28 cellular contexts compared by ENCODE assay signal in the genomic region with DNA sequence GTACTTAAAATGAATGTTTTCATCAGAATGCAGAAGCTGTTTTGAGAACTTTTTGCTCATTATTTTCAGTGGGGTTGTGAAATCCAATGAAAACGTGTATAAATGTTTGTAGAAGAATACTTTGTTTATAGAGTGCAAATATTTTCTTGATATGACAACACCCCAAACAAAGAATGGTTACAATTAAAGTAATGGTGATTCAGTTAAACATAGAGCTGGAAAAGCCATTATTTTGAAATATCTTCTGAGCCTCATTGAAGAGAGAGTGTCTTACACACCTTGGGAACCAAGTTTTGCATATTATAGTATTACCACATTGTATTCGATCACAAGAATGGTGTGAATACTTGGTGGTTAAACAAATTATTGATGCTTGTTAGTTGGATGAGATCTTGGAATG.
"Had no signal": no experiment of that assay in that cellular context is flagged by ENCODE, and none has a peak within 500 bp of the region (broad histone marks: within the 10 kb centered on the region; RNA-seq: fewer than 3 reads in every experiment).

No MANE protein-coding gene starts in this region.

- H3K4me3 Mint-ChIP-seq: activated B cell treated with CpG ODN at 0.5 μM for 24 hours; activated CD4-positive, alpha-beta T cell treated with anti-CD3 and anti-CD28 coated beads for 36 hours; activated naive CD8-positive, alpha-beta T cell treated with anti-CD3 and anti-CD28 coated beads for 36 hours; activated T-cell treated with anti-CD3 and anti-CD28 coated beads, Interleukin-2, amount 50 U/mL, for 4 hours; endodermal cell; memory B cell; nephron; T-helper 1 cell treated with Interleukin-12 subunit alpha and Interleukin-12 subunit beta and Interleukin-4 antibody, amounts not matched to agents 30 μg/mL and 1 μg/mL, for 36 hours had no signal

- H3K36me3 Mint-ChIP-seq: activated naive CD8-positive, alpha-beta T cell treated with anti-CD3 and anti-CD28 coated beads for 36 hours; memory B cell had no signal

- H3K27me3 Mint-ChIP-seq: activated B cell treated with CpG ODN at 0.5 μM for 24 hours; activated CD4-positive, alpha-beta T cell treated with anti-CD3 and anti-CD28 coated beads for 36 hours; activated naive CD8-positive, alpha-beta T cell treated with anti-CD3 and anti-CD28 coated beads for 36 hours; memory B cell had no signal

- H3K4me3 ChIP-seq: ovary, prostate gland, spleen had no signal

- ATAC-seq: activated CD4-positive, alpha-beta T cell treated with anti-CD3 and anti-CD28 coated beads for 36 hours; activated T-cell treated with anti-CD3 and anti-CD28 coated beads, Interleukin-2, amount 50 U/mL, for 4 hours had no signal

- H3K9me3 Mint-ChIP-seq: activated B cell treated with CpG ODN at 0.5 μM for 24 hours; activated naive CD8-positive, alpha-beta T cell treated with anti-CD3 and anti-CD28 coated beads for 36 hours; activated T-cell treated with anti-CD3 and anti-CD28 coated beads, Interleukin-2, amount 50 U/mL, for 4 hours; activated T-helper 2 cell treated with anti-CD3 and anti-CD28 coated beads, Interferon-gamma antibody, Interleukin-2, Interleukin-4, amounts not matched to agents 10 μg/mL and 5 μg/mL and 100 μg/mL, durations not matched to agents 14 hours and 24 hours and 36 hours; endodermal cell; memory B cell; nephron; T-helper 1 cell treated with Interleukin-12 subunit alpha and Interleukin-12 subunit beta and Interleukin-4 antibody, amounts not matched to agents 30 μg/mL and 1 μg/mL, for 36 hours had no signal

- DNase-seq: activated B cell treated with CpG ODN at 0.5 μM for 24 hours; activated CD4-positive, alpha-beta T cell treated with anti-CD3 and anti-CD28 coated beads for 36 hours; activated CD4-positive, alpha-beta T cell treated with anti-CD3 and anti-CD28 coated beads, Interleukin-2, amount 50 U/mL, for 4 hours; activated CD8-positive, alpha-beta memory T cell treated with anti-CD3 and anti-CD28 coated beads for 24 hours; activated CD8-positive, alpha-beta memory T cell treated with anti-CD3 and anti-CD28 coated beads, Interleukin-2, amount 50 U/mL, for 48 hours; activated naive CD4-positive, alpha-beta T cell; activated naive CD8-positive, alpha-beta T cell treated with anti-CD3 and anti-CD28 coated beads for 36 hours; activated T-cell treated with anti-CD3 and anti-CD28 coated beads, Interleukin-2, amount 50 U/mL, for 4 hours; amygdala; cerebellar nuclear complex; cortex of kidney; endodermal cell; foreskin melanocyte; glutamatergic neuron; hippocampal formation; ovary; spleen; stimulated activated CD4-positive, alpha-beta T cell treated with anti-CD3 and anti-CD28 coated beads, Interleukin-4, amount 100 ng/mL, for 1 hour; stimulated activated naive CD4-positive, alpha-beta T cell; T1000 had no signal

- H3K36me3 ChIP-seq: neutrophil, ovary, prostate gland, spleen had no signal

- H3K9me3 ChIP-seq: neutrophil, ovary, prostate gland, spleen had no signal

- H3K27ac Mint-ChIP-seq: activated B cell treated with CpG ODN at 0.5 μM for 24 hours; activated CD4-positive, alpha-beta T cell treated with anti-CD3 and anti-CD28 coated beads for 36 hours; activated naive CD8-positive, alpha-beta T cell treated with anti-CD3 and anti-CD28 coated beads for 36 hours; activated T-helper 2 cell treated with anti-CD3 and anti-CD28 coated beads, Interferon-gamma antibody, Interleukin-2, Interleukin-4, amounts not matched to agents 10 μg/mL and 5 μg/mL and 100 μg/mL, durations not matched to agents 14 hours and 24 hours and 36 hours; endodermal cell; memory B cell; T-helper 1 cell treated with Interleukin-12 subunit alpha and Interleukin-12 subunit beta and Interleukin-4 antibody, amounts not matched to agents 30 μg/mL and 1 μg/mL, for 36 hours had no signal

- H3K27ac ChIP-seq: epithelial cell of prostate, neutrophil, prostate gland, spleen had no signal

- H3K4me1 Mint-ChIP-seq: activated B cell treated with CpG ODN at 0.5 μM for 24 hours; activated CD4-positive, alpha-beta T cell treated with anti-CD3 and anti-CD28 coated beads for 36 hours; activated naive CD8-positive, alpha-beta T cell treated with anti-CD3 and anti-CD28 coated beads for 36 hours; memory B cell had no signal

- FAIRE-seq: urothelium cell line had no signal

- H3K27me3 ChIP-seq: neutrophil, ovary, spleen had no signal
